In genomic region chr11:12281571-12282478, GRCh38 we compare ENCODE assay signal across 8 cellular contexts.
DNase-seq lines count a peak whose midpoint lies in the region; ATAC-seq and TF ChIP-seq lines count a peak whose summit lies in the region.

No MANE protein-coding gene starts in this region.

- H3K4me1 ChIP-seq in RWPE2 (ENCODE audit: insufficient read depth, poor library complexity, severe bottlenecking): peaks cover 26% of the 10 kb centered on the region

- DNase-seq in GM06990 (ENCODE audit: extremely low read depth, insufficient read length): no peak
- DNase-seq in HuH-7.5 (ENCODE audit: low spot score): peak; percentile 69
- no peak for DNase-seq in RWPE2 (ENCODE audit: low spot score)
- DNase-seq in foreskin fibroblast: peak; percentile 69 to 90
- peak in 53 of 56 donors; percentile 16 to 92 (median 67) for DNase-seq in nucleus accumbens (lab: John Stamatoyannopoulos, UW)
- peak; percentile 98 for DNase-seq in superior temporal gyrus (ENCODE audit: extremely low spot score)

- H3K27ac ChIP-seq in RWPE2 (ENCODE audit: poor library complexity, severe bottlenecking): peak overlapping the region; percentile 16

- peak; percentile 86 for TF ChIP-seq CTCF in GM06990 (IDR thresholded peaks at IDR 0.05; ENCODE audit: insufficient read depth, low read length, poor library complexity, severe bottlenecking)
- TF ChIP-seq CTCF in RWPE2 (IDR thresholded peaks at IDR 0.05; ENCODE audit: poor library complexity, severe bottlenecking): peak; percentile 95
- peak; percentile 92 for TF ChIP-seq CTCF in foreskin fibroblast (IDR thresholded peaks at IDR 0.05; ENCODE audit: low read depth, low read length)

- H3K36me3 Mint-ChIP-seq in activated T-helper 17 cell treated with anti-CD3 and anti-CD28 coated beads, Interleukin-2, amount 50 U/mL, for 72 hours (ENCODE audit: low read depth): peaks cover 10% of the 10 kb centered on the region

- no peak overlapping the region for H3K27ac Mint-ChIP-seq in activated T-helper 17 cell treated with anti-CD3 and anti-CD28 coated beads, Interleukin-2, amount 50 U/mL, for 72 hours

- H3K27me3 ChIP-seq in GM06990 (replicated peaks; ENCODE audit: control insufficient read depth, insufficient read depth, low read length) (no peaks in the 10 kb centered on the region; the same call in 1 of the 2 replicates), RWPE2 (ENCODE audit: insufficient read depth, poor library complexity, severe bottlenecking) (no peaks in the 10 kb centered on the region)

- H3K4me3 Mint-ChIP-seq in activated T-helper 17 cell treated with anti-CD3 and anti-CD28 coated beads, Interleukin-2, amount 50 U/mL, for 72 hours: no peak overlapping the region

- peak; percentile 45 for ATAC-seq in RWPE2 (ENCODE audit: low read depth)
- ATAC-seq in activated T-helper 17 cell treated with anti-CD3 and anti-CD28 coated beads, Interleukin-2, amount 50 U/mL, for 72 hours (replicated peaks): peak; percentile 66
- ATAC-seq in HG03565 (IDR thresholded peaks at IDR 0.05; ENCODE audit: unreplicated experiment): no peak

- H3K27me3 Mint-ChIP-seq in activated T-helper 17 cell treated with anti-CD3 and anti-CD28 coated beads, Interleukin-2, amount 50 U/mL, for 72 hours: no peaks in the 10 kb centered on the region

- H3K9me3 ChIP-seq in RWPE2 (ENCODE audit: severe bottlenecking): no peaks in the 10 kb centered on the region

- H3K9me3 Mint-ChIP-seq in activated T-helper 17 cell treated with anti-CD3 and anti-CD28 coated beads, Interleukin-2, amount 50 U/mL, for 72 hours: no peaks in the 10 kb centered on the region

- no peaks in the 10 kb centered on the region for H3K36me3 ChIP-seq in GM06990 (ENCODE audit: control insufficient read depth, insufficient read depth, low read length)
- H3K36me3 ChIP-seq in RWPE2 (ENCODE audit: low read depth): peaks cover 10% of the 10 kb centered on the region

- H3K4me1 Mint-ChIP-seq in activated T-helper 17 cell treated with anti-CD3 and anti-CD28 coated beads, Interleukin-2, amount 50 U/mL, for 72 hours: peaks cover 5% of the 10 kb centered on the region

- H3K4me3 ChIP-seq in GM06990 (replicated peaks; ENCODE audit: low read depth, low read length) (no peak overlapping the region), RWPE2 (ENCODE audit: severe bottlenecking) (no peak overlapping the region), foreskin fibroblast (ENCODE audit: low read depth in 1 of 2, low read length in 2 of 2) (no peak overlapping the region)

Comparison
In these comparisons a context has a peak if more than half of its experiments do, and no peak if none do; other contexts are left out.
1. DNase-seq: peak in HuH-7.5 (single experiment), foreskin fibroblast (2 of 2), nucleus accumbens (53 of 56) and superior temporal gyrus (single experiment); none in GM06990 (single experiment) and RWPE2 (single experiment).
2. Peak in every context shown above with its lines, with median percentiles within 50 percentile points of each other: CTCF ChIP-seq.